Comparison of ENCODE assay signal across 8 cellular contexts in the genomic region with DNA sequence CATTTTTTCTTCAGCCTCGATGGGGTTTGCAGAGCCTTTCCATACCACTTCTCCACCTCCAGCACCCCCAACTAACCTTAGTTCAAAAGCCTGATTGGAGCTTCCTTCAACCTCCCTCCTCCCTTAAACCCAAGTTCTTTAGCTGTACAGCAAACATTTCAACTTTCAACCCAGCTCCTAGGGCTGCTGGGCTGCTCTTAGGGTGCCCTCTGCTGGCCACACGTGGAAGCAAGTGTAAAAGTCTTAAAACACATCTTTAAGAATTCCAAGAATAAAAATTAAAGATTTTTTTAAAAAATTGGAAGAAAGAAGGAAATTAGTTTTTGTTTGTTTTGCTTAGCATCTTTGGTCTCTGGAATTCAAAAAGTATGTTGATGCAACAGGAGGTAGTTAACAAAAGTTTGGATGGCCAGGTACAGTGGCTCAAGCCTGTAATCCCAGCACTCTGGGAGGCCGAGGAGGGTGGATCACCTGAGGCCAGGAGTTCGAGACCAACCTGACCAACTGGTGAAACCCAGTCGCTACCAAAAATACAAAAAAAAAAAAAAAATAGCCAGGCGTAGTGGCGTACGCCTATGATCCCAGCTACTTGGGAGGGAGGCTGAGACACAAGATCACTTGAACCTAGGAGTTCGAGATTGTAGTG. TPM values are rescaled to one million over a fixed set of nuclear protein-coding genes. Genes with fewer than 3 reads are reported as not detected.
DNase-seq lines count a peak whose midpoint lies in the region; ATAC-seq, FAIRE-seq and TF ChIP-seq lines count a peak whose summit lies in the region.

No MANE protein-coding gene starts in this region.

- no peak for TF ChIP-seq POLR2A in GM12892 (IDR thresholded peaks at IDR 0.05; ENCODE audit: low read depth, low read length)
- no peak for TF ChIP-seq POLR2A in upper lobe of left lung (IDR thresholded peaks at IDR 0.05)

- peaks cover 2% of the 10 kb centered on the region for H3K36me3 Mint-ChIP-seq in activated T-cell treated with anti-CD3 and anti-CD28 coated beads, Interleukin-2, amount 50 U/mL, for 4 hours (ENCODE audit: insufficient read depth)

- peak in 1 of 2 donors; percentile 32 for ATAC-seq in activated T-cell treated with anti-CD3 and anti-CD28 coated beads, Interleukin-2, amount 50 U/mL, for 4 hours
- ATAC-seq in upper lobe of left lung (ENCODE audit: low FRiP score in 2 of 2) (peak; percentile 75 to 81), GM18870 (IDR thresholded peaks at IDR 0.05; ENCODE audit: unreplicated experiment) (no peak)

- no peaks in the 10 kb centered on the region for H3K27me3 Mint-ChIP-seq in activated T-cell treated with anti-CD3 and anti-CD28 coated beads, Interleukin-2, amount 50 U/mL, for 4 hours (ENCODE audit: low read depth)

- H3K27ac ChIP-seq in upper lobe of left lung, result no peak overlapping the region

- TF ChIP-seq EP300 in upper lobe of left lung (IDR thresholded peaks at IDR 0.05), result no peak

- TF ChIP-seq CTCF in AG09319 (IDR thresholded peaks at IDR 0.05; ENCODE audit: low read depth, low read length) (peak; percentile 94), upper lobe of left lung (IDR thresholded peaks at IDR 0.05) (peak in 5 of 6 experiments; percentile 53 to 69 (median 66))

- no peaks in the 10 kb centered on the region for H3K4me1 ChIP-seq in upper lobe of left lung

- H3K9me3 Mint-ChIP-seq in activated T-cell treated with anti-CD3 and anti-CD28 coated beads, Interleukin-2, amount 50 U/mL, for 4 hours, result peaks cover 11% of the 10 kb centered on the region

- no peak overlapping the region for H3K4me3 Mint-ChIP-seq in activated T-cell treated with anti-CD3 and anti-CD28 coated beads, Interleukin-2, amount 50 U/mL, for 4 hours

- peaks cover 0 to 13% (median 0%) of the 10 kb centered on the region in 4 donors for H3K9me3 ChIP-seq in upper lobe of left lung

- WGBS in upper lobe of left lung, 2 donors, result 45 to 51% methylated on average over 9 of the region's 9 CpGs

- FAIRE-seq in GM12892 (lab: Jason Lieb, UNC), result peak; percentile 38

- no peaks in the 10 kb centered on the region for H3K27me3 ChIP-seq in upper lobe of left lung

- DNase-seq in AG09319 (ENCODE audit: extremely low read depth, low read depth), result peak; percentile 31
- DNase-seq in GM12892 (ENCODE audit: insufficient read length), result peak; percentile 25
- DNase-seq in NOMO-1 treated with DMSO at 0.1 percent for 48 hours (lab: John Stamatoyannopoulos, UW; ENCODE audit: unreplicated experiment), result peak; percentile 57
- DNase-seq in activated T-cell treated with anti-CD3 and anti-CD28 coated beads, Interleukin-2, amount 50 U/mL, for 4 hours, result peak; percentile 51
- peak; percentile 68 for DNase-seq in fibroblast of the conjunctiva (ENCODE audit: low read depth)
- DNase-seq in nucleus accumbens (lab: John Stamatoyannopoulos, UW), result peak in 29 of 56 donors; percentile 2 to 72 (median 27)
- DNase-seq in upper lobe of left lung, result no peak

- peaks cover 2 to 30% (median 10%) of the 10 kb centered on the region in 4 donors for H3K36me3 ChIP-seq in upper lobe of left lung

- no peak overlapping the region for H3K4me3 ChIP-seq in upper lobe of left lung

- H3K4me1 Mint-ChIP-seq in activated T-cell treated with anti-CD3 and anti-CD28 coated beads, Interleukin-2, amount 50 U/mL, for 4 hours (ENCODE audit: low read depth), result no peaks in the 10 kb centered on the region

RNA-seq across cellular contexts. Expression of gene HSD17B3, which starts 15.5 kb away (rescaled TPM):
- not detected for polyA plus RNA-seq in GM12892 (2012; ENCODE audit: missing spikeins)
- not detected for total RNA-seq in activated T-cell treated with anti-CD3 and anti-CD28 coated beads, Interleukin-2, amount 50 U/mL, for 4 hours
- 1 to 10 TPM in 3 of 6 donors, not detected in 3; 1.0 to 7.3 (median 1.0) TPM for total RNA-seq in upper lobe of left lung

Comparison
In these comparisons a context has a peak if more than half of its experiments do, and no peak if none do; other contexts are left out.
1. DNase-seq: peak in AG09319 (single experiment), GM12892 (single experiment), NOMO-1 treated with DMSO at 0.1 percent for 48 hours (single experiment), activated T-cell treated with anti-CD3 and anti-CD28 coated beads, Interleukin-2, amount 50 U/mL, for 4 hours (single experiment), fibroblast of the conjunctiva (single experiment) and nucleus accumbens (29 of 56); none in upper lobe of left lung (0 of 2).